2 cellular contexts compared by ENCODE assay signal in the genomic region with DNA sequence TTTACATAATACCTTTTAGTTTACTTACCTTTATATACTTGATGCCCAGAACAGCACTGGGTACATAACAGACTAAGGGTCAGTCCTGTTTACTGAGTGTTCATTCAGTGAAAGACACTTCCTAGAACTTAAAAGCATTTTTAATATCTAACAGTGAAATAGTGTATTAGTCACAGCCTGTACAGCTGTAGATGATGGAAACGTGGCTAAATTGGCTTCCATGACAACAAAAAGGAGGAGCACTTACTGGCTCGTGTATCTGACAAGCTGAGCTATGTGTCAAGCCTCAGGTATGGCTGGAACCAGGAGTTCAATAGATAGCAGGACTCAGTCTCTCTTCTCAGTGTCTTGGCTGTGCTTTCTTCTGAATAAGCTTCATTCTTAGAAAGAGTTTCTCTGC.
TF ChIP-seq lines count a peak whose summit lies in the region.

No MANE protein-coding gene starts in this region.

TF ChIP-seq in SK-N-SH treated with all-trans-retinoic acid at 6 μM for 48 hours, 23 proteins besides CTCF, POLR2A, EP300 and RAD21 (continued from another document):
- TF ChIP-seq, protein P1, sequence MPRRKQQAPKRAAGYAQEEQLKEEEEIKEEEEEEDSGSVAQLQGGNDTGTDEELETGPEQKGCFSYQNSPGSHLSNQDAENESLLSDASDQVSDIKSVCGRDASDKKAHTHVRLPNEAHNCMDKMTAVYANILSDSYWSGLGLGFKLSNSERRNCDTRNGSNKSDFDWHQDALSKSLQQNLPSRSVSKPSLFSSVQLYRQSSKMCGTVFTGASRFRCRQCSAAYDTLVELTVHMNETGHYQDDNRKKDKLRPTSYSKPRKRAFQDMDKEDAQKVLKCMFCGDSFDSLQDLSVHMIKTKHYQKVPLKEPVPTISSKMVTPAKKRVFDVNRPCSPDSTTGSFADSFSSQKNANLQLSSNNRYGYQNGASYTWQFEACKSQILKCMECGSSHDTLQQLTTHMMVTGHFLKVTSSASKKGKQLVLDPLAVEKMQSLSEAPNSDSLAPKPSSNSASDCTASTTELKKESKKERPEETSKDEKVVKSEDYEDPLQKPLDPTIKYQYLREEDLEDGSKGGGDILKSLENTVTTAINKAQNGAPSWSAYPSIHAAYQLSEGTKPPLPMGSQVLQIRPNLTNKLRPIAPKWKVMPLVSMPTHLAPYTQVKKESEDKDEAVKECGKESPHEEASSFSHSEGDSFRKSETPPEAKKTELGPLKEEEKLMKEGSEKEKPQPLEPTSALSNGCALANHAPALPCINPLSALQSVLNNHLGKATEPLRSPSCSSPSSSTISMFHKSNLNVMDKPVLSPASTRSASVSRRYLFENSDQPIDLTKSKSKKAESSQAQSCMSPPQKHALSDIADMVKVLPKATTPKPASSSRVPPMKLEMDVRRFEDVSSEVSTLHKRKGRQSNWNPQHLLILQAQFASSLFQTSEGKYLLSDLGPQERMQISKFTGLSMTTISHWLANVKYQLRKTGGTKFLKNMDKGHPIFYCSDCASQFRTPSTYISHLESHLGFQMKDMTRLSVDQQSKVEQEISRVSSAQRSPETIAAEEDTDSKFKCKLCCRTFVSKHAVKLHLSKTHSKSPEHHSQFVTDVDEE (CRISPR knock-in tag; IDR thresholded peaks at IDR 0.05) = no peak
- TF ChIP-seq, protein P2, sequence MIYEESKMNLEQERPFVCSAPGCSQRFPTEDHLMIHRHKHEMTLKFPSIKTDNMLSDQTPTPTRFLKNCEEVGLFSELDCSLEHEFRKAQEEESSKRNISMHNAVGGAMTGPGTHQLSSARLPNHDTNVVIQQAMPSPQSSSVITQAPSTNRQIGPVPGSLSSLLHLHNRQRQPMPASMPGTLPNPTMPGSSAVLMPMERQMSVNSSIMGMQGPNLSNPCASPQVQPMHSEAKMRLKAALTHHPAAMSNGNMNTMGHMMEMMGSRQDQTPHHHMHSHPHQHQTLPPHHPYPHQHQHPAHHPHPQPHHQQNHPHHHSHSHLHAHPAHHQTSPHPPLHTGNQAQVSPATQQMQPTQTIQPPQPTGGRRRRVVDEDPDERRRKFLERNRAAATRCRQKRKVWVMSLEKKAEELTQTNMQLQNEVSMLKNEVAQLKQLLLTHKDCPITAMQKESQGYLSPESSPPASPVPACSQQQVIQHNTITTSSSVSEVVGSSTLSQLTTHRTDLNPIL (CRISPR knock-in tag; IDR thresholded peaks at IDR 0.05; ENCODE audit: low read depth) = no peak
- TF ChIP-seq SNAI2 (CRISPR knock-in tag; IDR thresholded peaks at IDR 0.05) (no peak), TOX (CRISPR knock-in tag; IDR thresholded peaks at IDR 0.05; ENCODE audit: borderline replicate concordance) (no peak), OSR1 (CRISPR knock-in tag; IDR thresholded peaks at IDR 0.05) (no peak), ARNTL (CRISPR knock-in tag; IDR thresholded peaks at IDR 0.05; ENCODE audit: borderline replicate concordance, low read depth) (no peak), PPARA (CRISPR knock-in tag; IDR thresholded peaks at IDR 0.05; ENCODE audit: borderline replicate concordance) (no peak), ESRRG (CRISPR knock-in tag; IDR thresholded peaks at IDR 0.05) (no peak), ZNF70 (CRISPR knock-in tag; IDR thresholded peaks at IDR 0.05) (no peak), TCF4 (CRISPR knock-in tag; IDR thresholded peaks at IDR 0.05; ENCODE audit: borderline replicate concordance) (no peak), ZFP30 (CRISPR knock-in tag; IDR thresholded peaks at IDR 0.05) (no peak), ZC3H10 (CRISPR knock-in tag; IDR thresholded peaks at IDR 0.05) (no peak), ZFP3 (CRISPR knock-in tag; IDR thresholded peaks at IDR 0.05) (no peak)
- TF ChIP-seq, protein P3, sequence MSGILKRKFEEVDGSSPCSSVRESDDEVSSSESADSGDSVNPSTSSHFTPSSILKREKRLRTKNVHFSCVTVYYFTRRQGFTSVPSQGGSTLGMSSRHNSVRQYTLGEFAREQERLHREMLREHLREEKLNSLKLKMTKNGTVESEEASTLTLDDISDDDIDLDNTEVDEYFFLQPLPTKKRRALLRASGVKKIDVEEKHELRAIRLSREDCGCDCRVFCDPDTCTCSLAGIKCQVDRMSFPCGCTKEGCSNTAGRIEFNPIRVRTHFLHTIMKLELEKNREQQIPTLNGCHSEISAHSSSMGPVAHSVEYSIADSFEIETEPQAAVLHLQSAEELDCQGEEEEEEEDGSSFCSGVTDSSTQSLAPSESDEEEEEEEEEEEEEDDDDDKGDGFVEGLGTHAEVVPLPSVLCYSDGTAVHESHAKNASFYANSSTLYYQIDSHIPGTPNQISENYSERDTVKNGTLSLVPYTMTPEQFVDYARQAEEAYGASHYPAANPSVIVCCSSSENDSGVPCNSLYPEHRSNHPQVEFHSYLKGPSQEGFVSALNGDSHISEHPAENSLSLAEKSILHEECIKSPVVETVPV (CRISPR knock-in tag; IDR thresholded peaks at IDR 0.05) = no peak
- TF ChIP-seq, protein P4, sequence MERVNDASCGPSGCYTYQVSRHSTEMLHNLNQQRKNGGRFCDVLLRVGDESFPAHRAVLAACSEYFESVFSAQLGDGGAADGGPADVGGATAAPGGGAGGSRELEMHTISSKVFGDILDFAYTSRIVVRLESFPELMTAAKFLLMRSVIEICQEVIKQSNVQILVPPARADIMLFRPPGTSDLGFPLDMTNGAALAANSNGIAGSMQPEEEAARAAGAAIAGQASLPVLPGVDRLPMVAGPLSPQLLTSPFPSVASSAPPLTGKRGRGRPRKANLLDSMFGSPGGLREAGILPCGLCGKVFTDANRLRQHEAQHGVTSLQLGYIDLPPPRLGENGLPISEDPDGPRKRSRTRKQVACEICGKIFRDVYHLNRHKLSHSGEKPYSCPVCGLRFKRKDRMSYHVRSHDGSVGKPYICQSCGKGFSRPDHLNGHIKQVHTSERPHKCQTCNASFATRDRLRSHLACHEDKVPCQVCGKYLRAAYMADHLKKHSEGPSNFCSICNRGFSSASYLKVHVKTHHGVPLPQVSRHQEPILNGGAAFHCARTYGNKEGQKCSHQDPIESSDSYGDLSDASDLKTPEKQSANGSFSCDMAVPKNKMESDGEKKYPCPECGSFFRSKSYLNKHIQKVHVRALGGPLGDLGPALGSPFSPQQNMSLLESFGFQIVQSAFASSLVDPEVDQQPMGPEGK (CRISPR knock-in tag; IDR thresholded peaks at IDR 0.05; ENCODE audit: borderline replicate concordance) = no peak
- TF ChIP-seq, protein P5, sequence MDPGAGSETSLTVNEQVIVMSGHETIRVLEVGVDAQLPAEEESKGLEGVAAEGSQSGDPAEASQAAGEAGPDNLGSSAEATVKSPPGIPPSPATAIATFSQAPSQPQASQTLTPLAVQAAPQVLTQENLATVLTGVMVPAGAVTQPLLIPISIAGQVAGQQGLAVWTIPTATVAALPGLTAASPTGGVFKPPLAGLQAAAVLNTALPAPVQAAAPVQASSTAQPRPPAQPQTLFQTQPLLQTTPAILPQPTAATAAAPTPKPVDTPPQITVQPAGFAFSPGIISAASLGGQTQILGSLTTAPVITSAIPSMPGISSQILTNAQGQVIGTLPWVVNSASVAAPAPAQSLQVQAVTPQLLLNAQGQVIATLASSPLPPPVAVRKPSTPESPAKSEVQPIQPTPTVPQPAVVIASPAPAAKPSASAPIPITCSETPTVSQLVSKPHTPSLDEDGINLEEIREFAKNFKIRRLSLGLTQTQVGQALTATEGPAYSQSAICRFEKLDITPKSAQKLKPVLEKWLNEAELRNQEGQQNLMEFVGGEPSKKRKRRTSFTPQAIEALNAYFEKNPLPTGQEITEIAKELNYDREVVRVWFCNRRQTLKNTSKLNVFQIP (CRISPR knock-in tag; IDR thresholded peaks at IDR 0.05; ENCODE audit: borderline replicate concordance, low read depth) = no peak

TF ChIP-seq in SK-N-SH, 30 proteins besides CTCF, POLR2A, EP300 and RAD21 (continued from another document):
- TF ChIP-seq, protein P6, sequence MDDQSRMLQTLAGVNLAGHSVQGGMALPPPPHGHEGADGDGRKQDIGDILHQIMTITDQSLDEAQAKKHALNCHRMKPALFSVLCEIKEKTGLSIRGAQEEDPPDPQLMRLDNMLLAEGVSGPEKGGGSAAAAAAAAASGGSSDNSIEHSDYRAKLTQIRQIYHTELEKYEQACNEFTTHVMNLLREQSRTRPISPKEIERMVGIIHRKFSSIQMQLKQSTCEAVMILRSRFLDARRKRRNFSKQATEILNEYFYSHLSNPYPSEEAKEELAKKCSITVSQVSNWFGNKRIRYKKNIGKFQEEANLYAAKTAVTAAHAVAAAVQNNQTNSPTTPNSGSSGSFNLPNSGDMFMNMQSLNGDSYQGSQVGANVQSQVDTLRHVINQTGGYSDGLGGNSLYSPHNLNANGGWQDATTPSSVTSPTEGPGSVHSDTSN (IDR thresholded peaks at IDR 0.05) = no peak
- no peak for TF ChIP-seq NFIC (IDR thresholded peaks at IDR 0.05; ENCODE audit: borderline replicate concordance)
- no peak for TF ChIP-seq EZH2phosphoT487 (IDR thresholded peaks at IDR 0.05; ENCODE audit: borderline replicate concordance, low read depth)
- TF ChIP-seq POLR2AphosphoS5 (IDR thresholded peaks at IDR 0.05; ENCODE audit: low read depth, low read length) = no peak
- no peak for TF ChIP-seq GABPA (IDR thresholded peaks at IDR 0.05; ENCODE audit: low read depth)
- no peak for TF ChIP-seq FOXM1 (IDR thresholded peaks at IDR 0.05; ENCODE audit: low read depth)
- no peak for TF ChIP-seq SIN3A (IDR thresholded peaks at IDR 0.05; ENCODE audit: borderline replicate concordance, low read depth, low read length)
- no peak for TF ChIP-seq MXI1 (IDR thresholded peaks at IDR 0.05; ENCODE audit: low read depth, low read length)
- no peak for TF ChIP-seq FOXJ3 (CRISPR knock-in tag; IDR thresholded peaks at IDR 0.05)
- TF ChIP-seq, protein P7, sequence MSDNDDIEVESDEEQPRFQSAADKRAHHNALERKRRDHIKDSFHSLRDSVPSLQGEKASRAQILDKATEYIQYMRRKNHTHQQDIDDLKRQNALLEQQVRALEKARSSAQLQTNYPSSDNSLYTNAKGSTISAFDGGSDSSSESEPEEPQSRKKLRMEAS (IDR thresholded peaks at IDR 0.05; ENCODE audit: low read depth) = no peak
- no peak for TF ChIP-seq RFX5 (IDR thresholded peaks at IDR 0.05; ENCODE audit: low read length)
- TF ChIP-seq, protein P8, sequence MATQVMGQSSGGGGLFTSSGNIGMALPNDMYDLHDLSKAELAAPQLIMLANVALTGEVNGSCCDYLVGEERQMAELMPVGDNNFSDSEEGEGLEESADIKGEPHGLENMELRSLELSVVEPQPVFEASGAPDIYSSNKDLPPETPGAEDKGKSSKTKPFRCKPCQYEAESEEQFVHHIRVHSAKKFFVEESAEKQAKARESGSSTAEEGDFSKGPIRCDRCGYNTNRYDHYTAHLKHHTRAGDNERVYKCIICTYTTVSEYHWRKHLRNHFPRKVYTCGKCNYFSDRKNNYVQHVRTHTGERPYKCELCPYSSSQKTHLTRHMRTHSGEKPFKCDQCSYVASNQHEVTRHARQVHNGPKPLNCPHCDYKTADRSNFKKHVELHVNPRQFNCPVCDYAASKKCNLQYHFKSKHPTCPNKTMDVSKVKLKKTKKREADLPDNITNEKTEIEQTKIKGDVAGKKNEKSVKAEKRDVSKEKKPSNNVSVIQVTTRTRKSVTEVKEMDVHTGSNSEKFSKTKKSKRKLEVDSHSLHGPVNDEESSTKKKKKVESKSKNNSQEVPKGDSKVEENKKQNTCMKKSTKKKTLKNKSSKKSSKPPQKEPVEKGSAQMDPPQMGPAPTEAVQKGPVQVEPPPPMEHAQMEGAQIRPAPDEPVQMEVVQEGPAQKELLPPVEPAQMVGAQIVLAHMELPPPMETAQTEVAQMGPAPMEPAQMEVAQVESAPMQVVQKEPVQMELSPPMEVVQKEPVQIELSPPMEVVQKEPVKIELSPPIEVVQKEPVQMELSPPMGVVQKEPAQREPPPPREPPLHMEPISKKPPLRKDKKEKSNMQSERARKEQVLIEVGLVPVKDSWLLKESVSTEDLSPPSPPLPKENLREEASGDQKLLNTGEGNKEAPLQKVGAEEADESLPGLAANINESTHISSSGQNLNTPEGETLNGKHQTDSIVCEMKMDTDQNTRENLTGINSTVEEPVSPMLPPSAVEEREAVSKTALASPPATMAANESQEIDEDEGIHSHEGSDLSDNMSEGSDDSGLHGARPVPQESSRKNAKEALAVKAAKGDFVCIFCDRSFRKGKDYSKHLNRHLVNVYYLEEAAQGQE (IDR thresholded peaks at IDR 0.05; ENCODE audit: low read depth, low read length) = no peak
- no peak for TF ChIP-seq TCF12 (IDR thresholded peaks at IDR 0.05)
- TF ChIP-seq, protein P9, sequence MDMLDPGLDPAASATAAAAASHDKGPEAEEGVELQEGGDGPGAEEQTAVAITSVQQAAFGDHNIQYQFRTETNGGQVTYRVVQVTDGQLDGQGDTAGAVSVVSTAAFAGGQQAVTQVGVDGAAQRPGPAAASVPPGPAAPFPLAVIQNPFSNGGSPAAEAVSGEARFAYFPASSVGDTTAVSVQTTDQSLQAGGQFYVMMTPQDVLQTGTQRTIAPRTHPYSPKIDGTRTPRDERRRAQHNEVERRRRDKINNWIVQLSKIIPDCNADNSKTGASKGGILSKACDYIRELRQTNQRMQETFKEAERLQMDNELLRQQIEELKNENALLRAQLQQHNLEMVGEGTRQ (IDR thresholded peaks at IDR 0.05; ENCODE audit: borderline replicate concordance, low read depth, low read length) = no peak
